26 cellular contexts compared by ENCODE assay signal in the genomic region with DNA sequence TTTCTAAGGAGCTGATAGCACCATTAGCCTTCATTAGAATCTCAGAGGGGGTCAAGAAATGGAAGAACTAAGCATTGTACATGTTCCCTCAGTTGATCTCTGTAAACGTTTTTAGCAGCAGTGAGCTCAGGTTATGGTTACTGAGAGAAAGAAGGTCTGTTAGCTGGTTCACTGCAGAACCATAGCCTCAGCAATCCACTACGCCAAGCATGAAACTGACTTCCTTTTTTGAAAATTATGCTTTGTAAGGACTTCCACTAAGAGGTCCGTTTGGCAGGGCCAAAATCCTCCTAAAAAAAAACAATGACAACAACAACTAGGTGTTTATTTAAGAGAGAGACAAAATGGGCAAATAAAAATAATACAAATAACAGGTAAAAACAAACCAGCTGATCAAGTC.
DNase-seq lines count a peak whose midpoint lies in the region; ATAC-seq and TF ChIP-seq lines count a peak whose summit lies in the region.
"Had no signal": no experiment of that assay in that cellular context is flagged by ENCODE, and none has a peak within 500 bp of the region (broad histone marks: within the 10 kb centered on the region; RNA-seq: fewer than 3 reads in every experiment).

No MANE protein-coding gene starts in this region.

- peaks cover 4% of the 10 kb centered on the region for H3K27me3 Mint-ChIP-seq in nephron (ENCODE audit: low read depth)

- H3K27me3 ChIP-seq in esophagus muscularis mucosa (no peaks in the 10 kb centered on the region), thoracic aorta (replicated peaks; ENCODE audit: insufficient read depth) (no peaks in the 10 kb centered on the region)
- H3K27me3 ChIP-seq: suprapubic skin had no signal

- H3K4me1 Mint-ChIP-seq in nephron: peaks cover 68% of the 10 kb centered on the region

- DNase-seq in KBM-7: peak; percentile 21
- DNase-seq in esophagus muscularis mucosa (ENCODE audit: extremely low spot score): no peak
- no peak for DNase-seq in thoracic aorta (ENCODE audit: low spot score)
- no peak for DNase-seq in head of caudate nucleus
- no peak for DNase-seq in left colon
- DNase-seq: activated CD4-positive, alpha-beta T cell treated with anti-CD3 and anti-CD28 coated beads for 4 hours; activated effector memory CD4-positive, alpha-beta T cell treated with anti-CD3 and anti-CD28 coated beads, Interleukin-2, amount 50 U/mL, for 16 hours; activated naive CD8-positive, alpha-beta T cell treated with anti-CD3 and anti-CD28 coated beads, Interleukin-2, amount 10 ng/mL, durations not matched to agents 7 days and 5 days; activated T-cell treated with anti-CD3 and anti-CD28 coated beads, Interleukin-2, amount 50 U/mL, for 1 hour; central memory CD4-positive, alpha-beta T cell; DMS153; H7; kidney glomerular epithelial cell; naive thymus-derived CD4-positive, alpha-beta T cell; NCI-H1105; NCI-H1930; NCI-H69; occipital lobe; retina; SHP77 treated with DMSO at 0.1 percent for 48 hours; stimulated activated CD4-positive, alpha-beta T cell treated with anti-CD3 and anti-CD28 coated beads, Interleukin-4, amount 100 ng/mL, for 1 hour had no signal

- TF ChIP-seq CTCF in esophagus muscularis mucosa (IDR thresholded peaks at IDR 0.05): no peak
- no peak for TF ChIP-seq CTCF in nephron (IDR thresholded peaks at IDR 0.05; ENCODE audit: unreplicated experiment in 3 of 3)
- no peak for TF ChIP-seq CTCF in thoracic aorta (IDR thresholded peaks at IDR 0.05)

- no peak for TF ChIP-seq EP300 in esophagus muscularis mucosa (IDR thresholded peaks at IDR 0.05)

- H3K4me3 Mint-ChIP-seq in nephron: peak overlapping the region in 1 of 3 experiments; percentile 19
- H3K4me3 Mint-ChIP-seq: activated naive CD8-positive, alpha-beta T cell treated with anti-CD3 and anti-CD28 coated beads, Interleukin-2, amount 10 ng/mL, durations not matched to agents 7 days and 5 days; memory B cell; naive thymus-derived CD4-positive, alpha-beta T cell had no signal

- H3K36me3 Mint-ChIP-seq in nephron (ENCODE audit: low read depth): no peaks in the 10 kb centered on the region
- H3K36me3 Mint-ChIP-seq: activated naive CD8-positive, alpha-beta T cell treated with anti-CD3 and anti-CD28 coated beads, Interleukin-2, amount 10 ng/mL, durations not matched to agents 7 days and 5 days had no signal

- H3K9me3 ChIP-seq in esophagus muscularis mucosa (no peaks in the 10 kb centered on the region), thoracic aorta (no peaks in the 10 kb centered on the region)
- H3K9me3 ChIP-seq: suprapubic skin had no signal

- in situ Hi-C loops in KBM-7 (cut with MboI; ENCODE audit: low pct_unique_long_range_greater_than_20kb, low sequenced_read_pairs): no loop called here

- H3K27ac Mint-ChIP-seq in nephron: peak overlapping the region; percentile 59 to 85 (median 83)
- H3K27ac Mint-ChIP-seq: activated naive CD8-positive, alpha-beta T cell treated with anti-CD3 and anti-CD28 coated beads, Interleukin-2, amount 10 ng/mL, durations not matched to agents 7 days and 5 days; memory B cell; naive thymus-derived CD4-positive, alpha-beta T cell had no signal

- H3K36me3 ChIP-seq in esophagus muscularis mucosa: no peaks in the 10 kb centered on the region
- no peaks in the 10 kb centered on the region for H3K36me3 ChIP-seq in thoracic aorta
- H3K36me3 ChIP-seq: suprapubic skin had no signal

- intact Hi-C loops in esophagus muscularis mucosa (cut with DNase I): loop anchor here (5.0 kb wide), 1 partner anchor 193 kb away; no protein-coding TSS in a partner anchor
- intact Hi-C loops in head of caudate nucleus (cut with DNase I): no loop called here
- intact Hi-C loops in left colon (cut with DNase I, micrococcal nuclease): no loop called here

- no peak for TF ChIP-seq POLR2A in esophagus muscularis mucosa (IDR thresholded peaks at IDR 0.05; ENCODE audit: low read depth)

- H3K4me1 ChIP-seq in esophagus muscularis mucosa: peaks cover 33 to 75% (median 64%) of the 10 kb centered on the region in 4 donors
- H3K4me1 ChIP-seq in thoracic aorta (ENCODE audit: control insufficient read depth in 1 of 2, low read depth in 2 of 2): peaks cover 18 to 65% of the 10 kb centered on the region in 2 donors

- ATAC-seq in thoracic aorta (ENCODE audit: insufficient number of reproducible peaks, low FRiP score, low read depth) (no peak), GM21447 (IDR thresholded peaks at IDR 0.05; ENCODE audit: unreplicated experiment) (no peak), left colon (no peak)
- ATAC-seq: naive thymus-derived CD4-positive, alpha-beta T cell had no signal

- H3K4me3 ChIP-seq in esophagus muscularis mucosa: no peak overlapping the region
- H3K4me3 ChIP-seq in thoracic aorta: no peak overlapping the region
- H3K4me3 ChIP-seq: suprapubic skin had no signal

- 41% methylated on average over 3 of the region's 3 CpGs for WGBS in esophagus muscularis mucosa

- H3K9me3 Mint-ChIP-seq in nephron: no peaks in the 10 kb centered on the region
- H3K9me3 Mint-ChIP-seq: activated naive CD8-positive, alpha-beta T cell treated with anti-CD3 and anti-CD28 coated beads, Interleukin-2, amount 10 ng/mL, durations not matched to agents 7 days and 5 days; memory B cell; naive thymus-derived CD4-positive, alpha-beta T cell had no signal

- H3K27ac ChIP-seq in esophagus muscularis mucosa (replicated peaks in 1 of 4) (peak overlapping the region; percentile 98 to 100 (median 98)), thoracic aorta (peak overlapping the region; percentile 99 to 100)
- H3K27ac ChIP-seq: VCaP had no signal
